1 cellular context compared by ENCODE assay signal in the genomic region with DNA sequence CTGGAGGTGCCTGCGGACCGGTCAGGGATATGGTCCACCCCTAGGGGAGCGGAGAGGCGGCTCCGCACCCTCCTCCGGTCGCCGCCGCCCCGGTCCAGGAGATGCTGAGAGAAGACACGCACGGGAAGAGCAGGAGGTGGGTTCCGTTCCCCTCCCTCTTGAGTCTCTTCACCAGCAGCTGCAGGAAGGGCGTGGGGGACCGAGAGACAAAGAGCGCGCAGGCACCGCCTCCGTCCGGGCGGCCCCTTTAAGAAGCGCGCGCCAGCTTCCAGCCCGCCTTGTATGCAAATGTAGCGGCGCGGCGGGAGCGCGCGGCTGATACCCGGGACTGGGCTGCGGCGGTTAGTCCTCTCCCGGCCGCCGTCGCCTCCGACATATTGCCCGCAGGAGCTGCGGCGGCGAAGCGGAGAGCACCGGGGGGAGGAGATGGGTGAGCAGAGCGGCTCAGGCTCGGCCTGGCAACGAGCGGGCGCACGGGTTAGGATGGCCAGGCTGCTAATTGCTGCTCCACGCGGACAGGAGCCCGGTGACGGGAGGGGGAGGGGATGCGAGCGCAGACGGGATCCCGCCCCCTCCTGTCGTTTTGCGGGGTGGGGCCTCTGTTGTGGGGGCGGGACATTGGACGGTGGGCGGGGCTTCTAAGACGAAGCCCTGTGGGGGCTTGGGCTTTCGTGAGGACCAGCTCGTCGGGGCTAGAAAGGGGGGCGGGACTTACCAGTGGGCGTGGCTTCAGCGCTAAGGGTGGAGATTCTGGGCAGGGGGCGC.
A peak's percentile ranks its signal among the peaks of the same experiment; 100 is the strongest.
TF ChIP-seq lines count a peak whose summit lies in the region.

A gene (plus strand): TSS at position 318 of the 765 bp plus-strand sequence. CDS start 109 bp downstream, at position 427.

TF ChIP-seq in WTC11, 78 proteins besides CTCF, POLR2A, EP300 and RAD21 (continued from another document and continues in another):
- TF ChIP-seq, protein P1, sequence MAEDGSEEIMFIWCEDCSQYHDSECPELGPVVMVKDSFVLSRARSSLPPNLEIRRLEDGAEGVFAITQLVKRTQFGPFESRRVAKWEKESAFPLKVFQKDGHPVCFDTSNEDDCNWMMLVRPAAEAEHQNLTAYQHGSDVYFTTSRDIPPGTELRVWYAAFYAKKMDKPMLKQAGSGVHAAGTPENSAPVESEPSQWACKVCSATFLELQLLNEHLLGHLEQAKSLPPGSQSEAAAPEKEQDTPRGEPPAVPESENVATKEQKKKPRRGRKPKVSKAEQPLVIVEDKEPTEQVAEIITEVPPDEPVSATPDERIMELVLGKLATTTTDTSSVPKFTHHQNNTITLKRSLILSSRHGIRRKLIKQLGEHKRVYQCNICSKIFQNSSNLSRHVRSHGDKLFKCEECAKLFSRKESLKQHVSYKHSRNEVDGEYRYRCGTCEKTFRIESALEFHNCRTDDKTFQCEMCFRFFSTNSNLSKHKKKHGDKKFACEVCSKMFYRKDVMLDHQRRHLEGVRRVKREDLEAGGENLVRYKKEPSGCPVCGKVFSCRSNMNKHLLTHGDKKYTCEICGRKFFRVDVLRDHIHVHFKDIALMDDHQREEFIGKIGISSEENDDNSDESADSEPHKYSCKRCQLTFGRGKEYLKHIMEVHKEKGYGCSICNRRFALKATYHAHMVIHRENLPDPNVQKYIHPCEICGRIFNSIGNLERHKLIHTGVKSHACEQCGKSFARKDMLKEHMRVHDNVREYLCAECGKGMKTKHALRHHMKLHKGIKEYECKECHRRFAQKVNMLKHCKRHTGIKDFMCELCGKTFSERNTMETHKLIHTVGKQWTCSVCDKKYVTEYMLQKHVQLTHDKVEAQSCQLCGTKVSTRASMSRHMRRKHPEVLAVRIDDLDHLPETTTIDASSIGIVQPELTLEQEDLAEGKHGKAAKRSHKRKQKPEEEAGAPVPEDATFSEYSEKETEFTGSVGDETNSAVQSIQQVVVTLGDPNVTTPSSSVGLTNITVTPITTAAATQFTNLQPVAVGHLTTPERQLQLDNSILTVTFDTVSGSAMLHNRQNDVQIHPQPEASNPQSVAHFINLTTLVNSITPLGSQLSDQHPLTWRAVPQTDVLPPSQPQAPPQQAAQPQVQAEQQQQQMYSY (CRISPR knock-in tag; IDR thresholded peaks at IDR 0.05), result peak; percentile 44; the same call in 1 of the 2 replicates
- TF ChIP-seq, protein P2, sequence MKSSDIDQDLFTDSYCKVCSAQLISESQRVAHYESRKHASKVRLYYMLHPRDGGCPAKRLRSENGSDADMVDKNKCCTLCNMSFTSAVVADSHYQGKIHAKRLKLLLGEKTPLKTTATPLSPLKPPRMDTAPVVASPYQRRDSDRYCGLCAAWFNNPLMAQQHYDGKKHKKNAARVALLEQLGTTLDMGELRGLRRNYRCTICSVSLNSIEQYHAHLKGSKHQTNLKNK (CRISPR knock-in tag; IDR thresholded peaks at IDR 0.05), result no peak
- TF ChIP-seq, protein P3, sequence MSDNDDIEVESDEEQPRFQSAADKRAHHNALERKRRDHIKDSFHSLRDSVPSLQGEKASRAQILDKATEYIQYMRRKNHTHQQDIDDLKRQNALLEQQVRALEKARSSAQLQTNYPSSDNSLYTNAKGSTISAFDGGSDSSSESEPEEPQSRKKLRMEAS (CRISPR knock-in tag; IDR thresholded peaks at IDR 0.05), result peak; percentile 91
- TF ChIP-seq NFE2L1 (CRISPR knock-in tag; IDR thresholded peaks at IDR 0.05) (no peak), ETV6 (CRISPR knock-in tag; IDR thresholded peaks at IDR 0.05) (peak; percentile 75; the same call in 1 of the 2 replicates), SP1 (CRISPR knock-in tag; conservative IDR thresholded peaks at IDR 0.05) (peak; percentile 89), JUN (CRISPR knock-in tag; IDR thresholded peaks at IDR 0.05) (no peak), CREM (CRISPR knock-in tag; IDR thresholded peaks at IDR 0.05) (peak; percentile 78; the same call in 1 of the 2 replicates), CREB1 (CRISPR knock-in tag; IDR thresholded peaks at IDR 0.05) (0 out of 2 replicates have a peak, but pooled peaks have one; percentile 35), SMAD4 (CRISPR knock-in tag; IDR thresholded peaks at IDR 0.05) (no peak), ZNF317 (CRISPR knock-in tag; IDR thresholded peaks at IDR 0.05; ENCODE audit: borderline replicate concordance, low read depth) (no peak), ZNF232 (CRISPR knock-in tag; IDR thresholded peaks at IDR 0.05) (peak; percentile 60; the same call in 1 of the 2 replicates), NR2C2 (CRISPR knock-in tag; IDR thresholded peaks at IDR 0.05) (no peak), ZNF219 (CRISPR knock-in tag; IDR thresholded peaks at IDR 0.05; ENCODE audit: borderline replicate concordance) (no peak), GTF2I (CRISPR knock-in tag; conservative IDR thresholded peaks at IDR 0.05) (no peak), ELF4 (CRISPR knock-in tag; IDR thresholded peaks at IDR 0.05; ENCODE audit: low read depth) (0 out of 2 replicates have a peak, but pooled peaks have one; percentile 65), FOXP1 (CRISPR knock-in tag; IDR thresholded peaks at IDR 0.05; ENCODE audit: borderline replicate concordance) (peak; percentile 87; the same call in 1 of the 2 replicates), NR3C1 (CRISPR knock-in tag; conservative IDR thresholded peaks at IDR 0.05; ENCODE audit: low read depth) (no peak)
- TF ChIP-seq, protein P4, sequence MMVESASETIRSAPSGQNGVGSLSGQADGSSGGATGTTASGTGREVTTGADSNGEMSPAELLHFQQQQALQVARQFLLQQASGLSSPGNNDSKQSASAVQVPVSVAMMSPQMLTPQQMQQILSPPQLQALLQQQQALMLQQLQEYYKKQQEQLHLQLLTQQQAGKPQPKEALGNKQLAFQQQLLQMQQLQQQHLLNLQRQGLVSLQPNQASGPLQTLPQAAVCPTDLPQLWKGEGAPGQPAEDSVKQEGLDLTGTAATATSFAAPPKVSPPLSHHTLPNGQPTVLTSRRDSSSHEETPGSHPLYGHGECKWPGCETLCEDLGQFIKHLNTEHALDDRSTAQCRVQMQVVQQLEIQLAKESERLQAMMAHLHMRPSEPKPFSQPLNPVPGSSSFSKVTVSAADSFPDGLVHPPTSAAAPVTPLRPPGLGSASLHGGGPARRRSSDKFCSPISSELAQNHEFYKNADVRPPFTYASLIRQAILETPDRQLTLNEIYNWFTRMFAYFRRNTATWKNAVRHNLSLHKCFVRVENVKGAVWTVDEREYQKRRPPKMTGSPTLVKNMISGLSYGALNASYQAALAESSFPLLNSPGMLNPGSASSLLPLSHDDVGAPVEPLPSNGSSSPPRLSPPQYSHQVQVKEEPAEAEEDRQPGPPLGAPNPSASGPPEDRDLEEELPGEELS (CRISPR knock-in tag; IDR thresholded peaks at IDR 0.05), result peak; percentile 84
- TF ChIP-seq, protein P5, sequence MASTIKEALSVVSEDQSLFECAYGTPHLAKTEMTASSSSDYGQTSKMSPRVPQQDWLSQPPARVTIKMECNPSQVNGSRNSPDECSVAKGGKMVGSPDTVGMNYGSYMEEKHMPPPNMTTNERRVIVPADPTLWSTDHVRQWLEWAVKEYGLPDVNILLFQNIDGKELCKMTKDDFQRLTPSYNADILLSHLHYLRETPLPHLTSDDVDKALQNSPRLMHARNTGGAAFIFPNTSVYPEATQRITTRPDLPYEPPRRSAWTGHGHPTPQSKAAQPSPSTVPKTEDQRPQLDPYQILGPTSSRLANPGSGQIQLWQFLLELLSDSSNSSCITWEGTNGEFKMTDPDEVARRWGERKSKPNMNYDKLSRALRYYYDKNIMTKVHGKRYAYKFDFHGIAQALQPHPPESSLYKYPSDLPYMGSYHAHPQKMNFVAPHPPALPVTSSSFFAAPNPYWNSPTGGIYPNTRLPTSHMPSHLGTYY (CRISPR knock-in tag; IDR thresholded peaks at IDR 0.05), result no peak
- TF ChIP-seq, protein P6, sequence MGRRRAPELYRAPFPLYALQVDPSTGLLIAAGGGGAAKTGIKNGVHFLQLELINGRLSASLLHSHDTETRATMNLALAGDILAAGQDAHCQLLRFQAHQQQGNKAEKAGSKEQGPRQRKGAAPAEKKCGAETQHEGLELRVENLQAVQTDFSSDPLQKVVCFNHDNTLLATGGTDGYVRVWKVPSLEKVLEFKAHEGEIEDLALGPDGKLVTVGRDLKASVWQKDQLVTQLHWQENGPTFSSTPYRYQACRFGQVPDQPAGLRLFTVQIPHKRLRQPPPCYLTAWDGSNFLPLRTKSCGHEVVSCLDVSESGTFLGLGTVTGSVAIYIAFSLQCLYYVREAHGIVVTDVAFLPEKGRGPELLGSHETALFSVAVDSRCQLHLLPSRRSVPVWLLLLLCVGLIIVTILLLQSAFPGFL (CRISPR knock-in tag; IDR thresholded peaks at IDR 0.05; ENCODE audit: borderline replicate concordance), result no peak
- TF ChIP-seq, protein P7, sequence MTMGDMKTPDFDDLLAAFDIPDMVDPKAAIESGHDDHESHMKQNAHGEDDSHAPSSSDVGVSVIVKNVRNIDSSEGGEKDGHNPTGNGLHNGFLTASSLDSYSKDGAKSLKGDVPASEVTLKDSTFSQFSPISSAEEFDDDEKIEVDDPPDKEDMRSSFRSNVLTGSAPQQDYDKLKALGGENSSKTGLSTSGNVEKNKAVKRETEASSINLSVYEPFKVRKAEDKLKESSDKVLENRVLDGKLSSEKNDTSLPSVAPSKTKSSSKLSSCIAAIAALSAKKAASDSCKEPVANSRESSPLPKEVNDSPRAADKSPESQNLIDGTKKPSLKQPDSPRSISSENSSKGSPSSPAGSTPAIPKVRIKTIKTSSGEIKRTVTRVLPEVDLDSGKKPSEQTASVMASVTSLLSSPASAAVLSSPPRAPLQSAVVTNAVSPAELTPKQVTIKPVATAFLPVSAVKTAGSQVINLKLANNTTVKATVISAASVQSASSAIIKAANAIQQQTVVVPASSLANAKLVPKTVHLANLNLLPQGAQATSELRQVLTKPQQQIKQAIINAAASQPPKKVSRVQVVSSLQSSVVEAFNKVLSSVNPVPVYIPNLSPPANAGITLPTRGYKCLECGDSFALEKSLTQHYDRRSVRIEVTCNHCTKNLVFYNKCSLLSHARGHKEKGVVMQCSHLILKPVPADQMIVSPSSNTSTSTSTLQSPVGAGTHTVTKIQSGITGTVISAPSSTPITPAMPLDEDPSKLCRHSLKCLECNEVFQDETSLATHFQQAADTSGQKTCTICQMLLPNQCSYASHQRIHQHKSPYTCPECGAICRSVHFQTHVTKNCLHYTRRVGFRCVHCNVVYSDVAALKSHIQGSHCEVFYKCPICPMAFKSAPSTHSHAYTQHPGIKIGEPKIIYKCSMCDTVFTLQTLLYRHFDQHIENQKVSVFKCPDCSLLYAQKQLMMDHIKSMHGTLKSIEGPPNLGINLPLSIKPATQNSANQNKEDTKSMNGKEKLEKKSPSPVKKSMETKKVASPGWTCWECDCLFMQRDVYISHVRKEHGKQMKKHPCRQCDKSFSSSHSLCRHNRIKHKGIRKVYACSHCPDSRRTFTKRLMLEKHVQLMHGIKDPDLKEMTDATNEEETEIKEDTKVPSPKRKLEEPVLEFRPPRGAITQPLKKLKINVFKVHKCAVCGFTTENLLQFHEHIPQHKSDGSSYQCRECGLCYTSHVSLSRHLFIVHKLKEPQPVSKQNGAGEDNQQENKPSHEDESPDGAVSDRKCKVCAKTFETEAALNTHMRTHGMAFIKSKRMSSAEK (CRISPR knock-in tag; IDR thresholded peaks at IDR 0.05; ENCODE audit: borderline replicate concordance), result no peak
- TF ChIP-seq, protein P8, sequence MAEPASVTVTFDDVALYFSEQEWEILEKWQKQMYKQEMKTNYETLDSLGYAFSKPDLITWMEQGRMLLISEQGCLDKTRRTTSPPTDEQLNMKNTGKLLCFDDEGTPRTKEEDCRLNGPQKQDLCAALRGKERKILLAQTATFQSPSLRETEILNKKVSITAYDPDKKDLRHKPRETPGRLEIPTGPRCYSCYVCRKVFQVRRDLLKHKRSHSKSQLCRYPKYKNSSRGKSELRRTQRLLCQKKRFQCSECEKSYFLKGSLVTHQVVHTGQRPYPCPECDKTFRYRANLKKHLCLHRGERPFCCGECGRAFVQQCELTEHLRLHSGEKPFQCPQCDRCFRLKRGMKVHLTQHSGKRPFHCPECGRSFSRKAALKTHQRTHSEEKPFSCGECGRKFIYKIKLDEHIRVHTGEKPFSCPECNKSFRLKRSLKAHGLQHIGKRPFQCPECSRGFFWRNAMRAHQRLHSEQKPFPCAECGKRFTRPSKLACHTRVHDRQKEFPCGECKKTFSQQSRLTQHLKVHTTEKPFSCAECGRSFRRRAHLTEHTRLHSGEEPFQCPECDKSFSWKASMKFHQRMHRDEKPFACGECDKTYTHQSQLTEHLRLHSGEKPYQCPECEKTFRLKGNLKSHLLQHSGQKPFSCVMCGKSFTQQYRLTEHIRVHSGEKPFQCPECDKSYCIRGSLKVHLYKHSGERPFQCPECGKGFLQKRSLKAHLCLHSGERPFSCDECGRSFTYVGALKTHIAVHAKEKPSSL (CRISPR knock-in tag; conservative IDR thresholded peaks at IDR 0.05), result no peak
- TF ChIP-seq, protein P9, sequence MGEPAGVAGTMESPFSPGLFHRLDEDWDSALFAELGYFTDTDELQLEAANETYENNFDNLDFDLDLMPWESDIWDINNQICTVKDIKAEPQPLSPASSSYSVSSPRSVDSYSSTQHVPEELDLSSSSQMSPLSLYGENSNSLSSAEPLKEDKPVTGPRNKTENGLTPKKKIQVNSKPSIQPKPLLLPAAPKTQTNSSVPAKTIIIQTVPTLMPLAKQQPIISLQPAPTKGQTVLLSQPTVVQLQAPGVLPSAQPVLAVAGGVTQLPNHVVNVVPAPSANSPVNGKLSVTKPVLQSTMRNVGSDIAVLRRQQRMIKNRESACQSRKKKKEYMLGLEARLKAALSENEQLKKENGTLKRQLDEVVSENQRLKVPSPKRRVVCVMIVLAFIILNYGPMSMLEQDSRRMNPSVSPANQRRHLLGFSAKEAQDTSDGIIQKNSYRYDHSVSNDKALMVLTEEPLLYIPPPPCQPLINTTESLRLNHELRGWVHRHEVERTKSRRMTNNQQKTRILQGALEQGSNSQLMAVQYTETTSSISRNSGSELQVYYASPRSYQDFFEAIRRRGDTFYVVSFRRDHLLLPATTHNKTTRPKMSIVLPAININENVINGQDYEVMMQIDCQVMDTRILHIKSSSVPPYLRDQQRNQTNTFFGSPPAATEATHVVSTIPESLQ (CRISPR knock-in tag; IDR thresholded peaks at IDR 0.05), result no peak
- TF ChIP-seq, protein P10, sequence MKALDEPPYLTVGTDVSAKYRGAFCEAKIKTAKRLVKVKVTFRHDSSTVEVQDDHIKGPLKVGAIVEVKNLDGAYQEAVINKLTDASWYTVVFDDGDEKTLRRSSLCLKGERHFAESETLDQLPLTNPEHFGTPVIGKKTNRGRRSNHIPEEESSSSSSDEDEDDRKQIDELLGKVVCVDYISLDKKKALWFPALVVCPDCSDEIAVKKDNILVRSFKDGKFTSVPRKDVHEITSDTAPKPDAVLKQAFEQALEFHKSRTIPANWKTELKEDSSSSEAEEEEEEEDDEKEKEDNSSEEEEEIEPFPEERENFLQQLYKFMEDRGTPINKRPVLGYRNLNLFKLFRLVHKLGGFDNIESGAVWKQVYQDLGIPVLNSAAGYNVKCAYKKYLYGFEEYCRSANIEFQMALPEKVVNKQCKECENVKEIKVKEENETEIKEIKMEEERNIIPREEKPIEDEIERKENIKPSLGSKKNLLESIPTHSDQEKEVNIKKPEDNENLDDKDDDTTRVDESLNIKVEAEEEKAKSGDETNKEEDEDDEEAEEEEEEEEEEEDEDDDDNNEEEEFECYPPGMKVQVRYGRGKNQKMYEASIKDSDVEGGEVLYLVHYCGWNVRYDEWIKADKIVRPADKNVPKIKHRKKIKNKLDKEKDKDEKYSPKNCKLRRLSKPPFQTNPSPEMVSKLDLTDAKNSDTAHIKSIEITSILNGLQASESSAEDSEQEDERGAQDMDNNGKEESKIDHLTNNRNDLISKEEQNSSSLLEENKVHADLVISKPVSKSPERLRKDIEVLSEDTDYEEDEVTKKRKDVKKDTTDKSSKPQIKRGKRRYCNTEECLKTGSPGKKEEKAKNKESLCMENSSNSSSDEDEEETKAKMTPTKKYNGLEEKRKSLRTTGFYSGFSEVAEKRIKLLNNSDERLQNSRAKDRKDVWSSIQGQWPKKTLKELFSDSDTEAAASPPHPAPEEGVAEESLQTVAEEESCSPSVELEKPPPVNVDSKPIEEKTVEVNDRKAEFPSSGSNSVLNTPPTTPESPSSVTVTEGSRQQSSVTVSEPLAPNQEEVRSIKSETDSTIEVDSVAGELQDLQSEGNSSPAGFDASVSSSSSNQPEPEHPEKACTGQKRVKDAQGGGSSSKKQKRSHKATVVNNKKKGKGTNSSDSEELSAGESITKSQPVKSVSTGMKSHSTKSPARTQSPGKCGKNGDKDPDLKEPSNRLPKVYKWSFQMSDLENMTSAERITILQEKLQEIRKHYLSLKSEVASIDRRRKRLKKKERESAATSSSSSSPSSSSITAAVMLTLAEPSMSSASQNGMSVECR (CRISPR knock-in tag; IDR thresholded peaks at IDR 0.05; ENCODE audit: borderline replicate concordance), result peak; percentile 81; the same call in 1 of the 2 replicates
